ENCODE assay signal across 8 cellular contexts in genomic region chr11:36672815-36673450, GRCh38.
A peak's percentile ranks its signal among the peaks of the same experiment; 100 is the strongest.
DNase-seq lines count a peak whose midpoint lies in the region; ATAC-seq, FAIRE-seq and TF ChIP-seq lines count a peak whose summit lies in the region.

No MANE protein-coding gene starts in this region.

- H3K27ac Mint-ChIP-seq in brain: no peak overlapping the region

- H3K36me3 ChIP-seq in left lung: no peaks in the 10 kb centered on the region

- FAIRE-seq in GM12891 (lab: Jason Lieb, UNC): peak; percentile 94

- peak; percentile 29 to 51 for DNase-seq in AML-193 (lab: John Stamatoyannopoulos, UW)
- DNase-seq in GM12891 (ENCODE audit: insufficient read length, low spot score): no peak
- peak; percentile 23 for DNase-seq in NCI-H2196 (lab: John Stamatoyannopoulos, UW; ENCODE audit: unreplicated experiment)
- DNase-seq in left lung: no peak
- DNase-seq in effector CD8-positive, alpha-beta T cell (lab: John Stamatoyannopoulos, UW): no peak

- ATAC-seq in left lung (peak; percentile 50), HG03139 (IDR thresholded peaks at IDR 0.05; ENCODE audit: unreplicated experiment) (no peak), GM18867 (IDR thresholded peaks at IDR 0.05; ENCODE audit: unreplicated experiment) (no peak)

- H3K4me3 Mint-ChIP-seq in brain: no peak overlapping the region

- no peak overlapping the region for H3K4me3 ChIP-seq in left lung

- H3K4me1 Mint-ChIP-seq in brain: no peaks in the 10 kb centered on the region

- H3K4me1 ChIP-seq in left lung: no peaks in the 10 kb centered on the region

- H3K36me3 Mint-ChIP-seq in brain: peaks cover 76% of the 10 kb centered on the region

- intact Hi-C loops in left lung (cut with DNase I): no loop called here

- H3K9me3 ChIP-seq in left lung: peaks cover 0 to 2% of the 10 kb centered on the region in 2 donors

- TF ChIP-seq POLR2A in GM12891 (IDR thresholded peaks at IDR 0.05; ENCODE audit: low read depth, low read length): no peak

- peaks cover 36 to 74% (median 42%) of the 10 kb centered on the region in 5 experiments for H3K9me3 Mint-ChIP-seq in brain

- H3K27me3 Mint-ChIP-seq in brain: no peaks in the 10 kb centered on the region

- H3K27ac ChIP-seq in left lung: no peak overlapping the region

- no peaks in the 10 kb centered on the region for H3K27me3 ChIP-seq in left lung

- TF ChIP-seq CTCF in brain (conservative IDR thresholded peaks at IDR 0.05): peak; percentile 64 to 76
- peak; percentile 76 to 85 for TF ChIP-seq CTCF in left lung (IDR thresholded peaks at IDR 0.05)

TF ChIP-seq in GM12891, 5 proteins besides CTCF, POLR2A, EP300 and RAD21:
- no peak for TF ChIP-seq SPI1 (IDR thresholded peaks at IDR 0.05; ENCODE audit: low read depth, low read length)
- no peak for TF ChIP-seq POU2F2 (IDR thresholded peaks at IDR 0.05; ENCODE audit: low read depth, low read length)
- no peak for TF ChIP-seq POLR2AphosphoS5 (IDR thresholded peaks at IDR 0.05; ENCODE audit: low read depth, low read length)
- TF ChIP-seq TAF1 (IDR thresholded peaks at IDR 0.05; ENCODE audit: low read depth, low read length): no peak
- no peak for TF ChIP-seq PAX5 (IDR thresholded peaks at IDR 0.05; ENCODE audit: insufficient read depth, low read length, severe bottlenecking)

Comparison
In these comparisons a context has a peak if more than half of its experiments do, and no peak if none do; other contexts are left out.
1. DNase-seq: peak in AML-193 (2 of 2) and NCI-H2196 (single experiment); none in GM12891 (single experiment), left lung (0 of 2) and effector CD8-positive, alpha-beta T cell (single experiment).